22 cellular contexts compared by ENCODE assay signal in genomic region chr9:134298000-134298399, GRCh38.
"Had no signal": no experiment of that assay in that cellular context is flagged by ENCODE, and none has a peak within 500 bp of the region (broad histone marks: within the 10 kb centered on the region; RNA-seq: fewer than 3 reads in every experiment).

No MANE protein-coding gene starts in this region.

- H3K36me3 ChIP-seq: esophagus muscularis mucosa, gastroesophageal sphincter, heart left ventricle, lower lobe of right lung had no signal

- H3K4me3 Mint-ChIP-seq: immature natural killer cell, mesothelial cell of epicardium had no signal

- H3K27ac ChIP-seq: coronary artery, dorsolateral prefrontal cortex, esophagus muscularis mucosa, foreskin keratinocyte, gastroesophageal sphincter, heart left ventricle, hepatocyte, lower lobe of right lung had no signal

- DNase-seq: dermis blood vessel endothelial cell; dorsolateral prefrontal cortex; effector CD4-positive, alpha-beta T cell; effector memory CD4-positive, alpha-beta T cell; foreskin keratinocyte; hypothalamus; immature natural killer cell; islet precursor cell; kidney glomerular epithelial cell; left colon; mesenchymal stem cell; naive B cell had no signal

- H3K9me3 Mint-ChIP-seq: immature natural killer cell, mesothelial cell of epicardium, naive B cell had no signal

- H3K27me3 ChIP-seq: dorsolateral prefrontal cortex, gastroesophageal sphincter, heart left ventricle, hepatocyte had no signal

- ATAC-seq: foreskin keratinocyte, gastroesophageal sphincter, heart left ventricle, left colon, left lobe of liver, left ventricle myocardium superior, lower lobe of right lung, mucosa of descending colon had no signal

- H3K9me3 ChIP-seq: esophagus muscularis mucosa, gastroesophageal sphincter, heart left ventricle, lower lobe of right lung, mucosa of descending colon had no signal

- H3K79me2 ChIP-seq: hepatocyte had no signal

- H3K4me2 ChIP-seq: hepatocyte had no signal

- H2AFZ ChIP-seq: hepatocyte had no signal

- H3K4me3 ChIP-seq: coronary artery, dorsolateral prefrontal cortex, esophagus muscularis mucosa, gastroesophageal sphincter, heart left ventricle, hepatocyte, lower lobe of right lung, mucosa of descending colon had no signal

- H3K4me1 ChIP-seq: foreskin keratinocyte had no signal

- H3K27ac Mint-ChIP-seq: mesothelial cell of epicardium, naive B cell had no signal

- H3K36me3 Mint-ChIP-seq: immature natural killer cell, mesothelial cell of epicardium, naive B cell had no signal
